Comparison of ENCODE assay signal across 1 cellular context in the genomic region with DNA sequence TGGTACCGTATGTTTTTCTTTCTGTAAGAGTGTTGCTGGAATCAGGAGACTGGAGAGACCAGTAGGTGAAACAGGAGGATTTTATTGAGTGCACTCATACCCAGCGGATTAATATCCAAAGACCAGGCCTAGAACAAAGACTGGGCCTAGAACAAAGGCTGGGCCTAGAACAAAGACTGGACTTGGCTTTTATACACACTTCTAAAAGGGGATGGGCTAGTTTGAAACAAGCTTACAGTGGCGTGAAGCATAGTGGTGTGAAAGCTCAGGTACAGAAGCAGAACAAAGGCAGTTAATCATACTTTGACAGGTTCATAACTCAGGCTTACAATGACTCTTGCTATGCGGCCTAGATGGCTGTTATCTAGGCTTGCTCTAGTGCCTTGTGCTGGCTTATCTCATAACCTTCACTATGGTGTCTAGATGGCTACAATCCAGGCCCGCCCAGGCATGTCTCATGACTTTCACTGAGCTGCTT.
TF ChIP-seq lines count a peak whose summit lies in the region.

No MANE protein-coding gene starts in this region.

TF ChIP-seq in K562, 482 proteins besides CTCF, POLR2A, EP300 and RAD21 (continued from another document and continues in another):
- TF ChIP-seq ZNF77 (CRISPR knock-in tag; IDR thresholded peaks at IDR 0.05), result peak; percentile 22; the same call in 1 of the 2 replicates
- TF ChIP-seq HNRNPK (IDR thresholded peaks at IDR 0.05; ENCODE audit: low read depth, low read length, poor library complexity, severe bottlenecking), result no peak
- no peak for TF ChIP-seq HNRNPL (IDR thresholded peaks at IDR 0.05; ENCODE audit: low read depth, low read length)
- no peak for TF ChIP-seq ETV6 (IDR thresholded peaks at IDR 0.05; ENCODE audit: borderline replicate concordance in 1 of 2, low read depth in 2 of 2, low read length in 1 of 2)
- TF ChIP-seq ETV6 (CRISPR knock-in tag; IDR thresholded peaks at IDR 0.05; ENCODE audit: borderline replicate concordance), result no peak
- TF ChIP-seq BRCA1 (IDR thresholded peaks at IDR 0.05), result no peak
- no peak for TF ChIP-seq BRCA1 (CRISPR knock-in tag; IDR thresholded peaks at IDR 0.05)
- TF ChIP-seq CHD4 (IDR thresholded peaks at IDR 0.05; ENCODE audit: insufficient read depth, insufficient replicate concordance, low read depth, low read length, poor library complexity, severe bottlenecking), result no peak
- no peak for TF ChIP-seq CAMTA2 (CRISPR knock-in tag; conservative IDR thresholded peaks at IDR 0.05)
- no peak for TF ChIP-seq ZNF551 (CRISPR knock-in tag; IDR thresholded peaks at IDR 0.05)
- TF ChIP-seq CLOCK (CRISPR knock-in tag; IDR thresholded peaks at IDR 0.05; ENCODE audit: borderline replicate concordance), result no peak
- TF ChIP-seq FOS (IDR thresholded peaks at IDR 0.05; ENCODE audit: extremely low read depth, insufficient read length), result no peak
- peak; percentile 63 for TF ChIP-seq ZNF707 (CRISPR knock-in tag; conservative IDR thresholded peaks at IDR 0.05)
- TF ChIP-seq PRPF4 (IDR thresholded peaks at IDR 0.05; ENCODE audit: insufficient read depth, low read depth, low read length, poor library complexity, severe bottlenecking), result no peak
- no peak for TF ChIP-seq KDM5B (IDR thresholded peaks at IDR 0.05; ENCODE audit: insufficient replicate concordance, low read depth, low read length)
- no peak for TF ChIP-seq PURB (CRISPR knock-in tag; IDR thresholded peaks at IDR 0.05; ENCODE audit: low read depth)
- no peak for TF ChIP-seq HNRNPUL1 (IDR thresholded peaks at IDR 0.05; ENCODE audit: low read length)
- TF ChIP-seq, protein P1, sequence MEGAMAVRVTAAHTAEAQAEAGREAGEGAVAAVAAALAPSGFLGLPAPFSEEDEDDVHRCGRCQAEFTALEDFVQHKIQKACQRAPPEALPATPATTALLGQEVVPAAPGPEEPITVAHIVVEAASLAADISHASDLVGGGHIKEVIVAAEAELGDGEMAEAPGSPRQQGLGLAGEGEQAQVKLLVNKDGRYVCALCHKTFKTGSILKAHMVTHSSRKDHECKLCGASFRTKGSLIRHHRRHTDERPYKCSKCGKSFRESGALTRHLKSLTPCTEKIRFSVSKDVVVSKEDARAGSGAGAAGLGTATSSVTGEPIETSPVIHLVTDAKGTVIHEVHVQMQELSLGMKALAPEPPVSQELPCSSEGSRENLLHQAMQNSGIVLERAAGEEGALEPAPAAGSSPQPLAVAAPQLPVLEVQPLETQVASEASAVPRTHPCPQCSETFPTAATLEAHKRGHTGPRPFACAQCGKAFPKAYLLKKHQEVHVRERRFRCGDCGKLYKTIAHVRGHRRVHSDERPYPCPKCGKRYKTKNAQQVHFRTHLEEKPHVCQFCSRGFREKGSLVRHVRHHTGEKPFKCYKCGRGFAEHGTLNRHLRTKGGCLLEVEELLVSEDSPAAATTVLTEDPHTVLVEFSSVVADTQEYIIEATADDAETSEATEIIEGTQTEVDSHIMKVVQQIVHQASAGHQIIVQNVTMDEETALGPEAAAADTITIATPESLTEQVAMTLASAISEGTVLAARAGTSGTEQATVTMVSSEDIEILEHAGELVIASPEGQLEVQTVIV (CRISPR knock-in tag; IDR thresholded peaks at IDR 0.05; ENCODE audit: borderline replicate concordance), result no peak
- no peak for TF ChIP-seq ZBTB12 (CRISPR knock-in tag; IDR thresholded peaks at IDR 0.05)
- no peak for TF ChIP-seq E2F3 (CRISPR knock-in tag; IDR thresholded peaks at IDR 0.05)
- TF ChIP-seq ZNF717 (CRISPR knock-in tag; IDR thresholded peaks at IDR 0.05), result no peak
- peak; percentile 54; the same call in 1 of the 2 replicates for TF ChIP-seq PTTG1 (tag; IDR thresholded peaks at IDR 0.05; ENCODE audit: low read depth)
- no peak for TF ChIP-seq DDX20 (tag; IDR thresholded peaks at IDR 0.05; ENCODE audit: low read depth)
- TF ChIP-seq ZEB2 (IDR thresholded peaks at IDR 0.05), result peak; percentile 96
- TF ChIP-seq, protein P2, sequence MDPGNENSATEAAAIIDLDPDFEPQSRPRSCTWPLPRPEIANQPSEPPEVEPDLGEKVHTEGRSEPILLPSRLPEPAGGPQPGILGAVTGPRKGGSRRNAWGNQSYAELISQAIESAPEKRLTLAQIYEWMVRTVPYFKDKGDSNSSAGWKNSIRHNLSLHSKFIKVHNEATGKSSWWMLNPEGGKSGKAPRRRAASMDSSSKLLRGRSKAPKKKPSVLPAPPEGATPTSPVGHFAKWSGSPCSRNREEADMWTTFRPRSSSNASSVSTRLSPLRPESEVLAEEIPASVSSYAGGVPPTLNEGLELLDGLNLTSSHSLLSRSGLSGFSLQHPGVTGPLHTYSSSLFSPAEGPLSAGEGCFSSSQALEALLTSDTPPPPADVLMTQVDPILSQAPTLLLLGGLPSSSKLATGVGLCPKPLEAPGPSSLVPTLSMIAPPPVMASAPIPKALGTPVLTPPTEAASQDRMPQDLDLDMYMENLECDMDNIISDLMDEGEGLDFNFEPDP (CRISPR knock-in tag; IDR thresholded peaks at IDR 0.05), result 0 out of 2 replicates have a peak, but pooled peaks have one; percentile 53
- peak; percentile 53; the same call in 1 of the 2 replicates for TF ChIP-seq POLR2AphosphoS5 (IDR thresholded peaks at IDR 0.05; ENCODE audit: control insufficient read depth, insufficient read depth, low read depth, low read length)
- TF ChIP-seq ZBTB17 (CRISPR knock-in tag; IDR thresholded peaks at IDR 0.05), result peak; percentile 63; the same call in 1 of the 2 replicates
- no peak for TF ChIP-seq ZBTB8A (IDR thresholded peaks at IDR 0.05; ENCODE audit: partially characterized antibody)
- TF ChIP-seq BCOR (IDR thresholded peaks at IDR 0.05), result peak; percentile 55
- no peak for TF ChIP-seq KDM4B (IDR thresholded peaks at IDR 0.05; ENCODE audit: borderline replicate concordance in 2 of 2, low read depth in 1 of 2)
- 0 out of 2 replicates have a peak, but pooled peaks have one; percentile 74 for TF ChIP-seq ZNF311 (CRISPR knock-in tag; IDR thresholded peaks at IDR 0.05)
- no peak for TF ChIP-seq SIX5 (IDR thresholded peaks at IDR 0.05; ENCODE audit: borderline replicate concordance in 1 of 2, insufficient read depth in 1 of 2, low read depth in 1 of 2, low read length in 2 of 2)
- TF ChIP-seq LCOR (CRISPR knock-in tag; IDR thresholded peaks at IDR 0.05), result 0 out of 2 replicates have a peak, but pooled peaks have one; percentile 38
- TF ChIP-seq CREM (IDR thresholded peaks at IDR 0.05; ENCODE audit: low read depth), result no peak
- TF ChIP-seq GABPA (tag; conservative IDR thresholded peaks at IDR 0.05; ENCODE audit: low read depth), result no peak
- TF ChIP-seq CBX1 (IDR thresholded peaks at IDR 0.05; ENCODE audit: low read depth), result peak; percentile 99
- peak; percentile 84; the same call in 1 of the 2 replicates for TF ChIP-seq TCF15 (CRISPR knock-in tag; IDR thresholded peaks at IDR 0.05)
- TF ChIP-seq ZNF134 (CRISPR knock-in tag; conservative IDR thresholded peaks at IDR 0.05), result no peak
- peak; percentile 58; the same call in 1 of the 2 replicates for TF ChIP-seq TGIF2 (CRISPR knock-in tag; IDR thresholded peaks at IDR 0.05)
- TF ChIP-seq ZNF143 (CRISPR knock-in tag; IDR thresholded peaks at IDR 0.05), result no peak
- TF ChIP-seq, protein P3, sequence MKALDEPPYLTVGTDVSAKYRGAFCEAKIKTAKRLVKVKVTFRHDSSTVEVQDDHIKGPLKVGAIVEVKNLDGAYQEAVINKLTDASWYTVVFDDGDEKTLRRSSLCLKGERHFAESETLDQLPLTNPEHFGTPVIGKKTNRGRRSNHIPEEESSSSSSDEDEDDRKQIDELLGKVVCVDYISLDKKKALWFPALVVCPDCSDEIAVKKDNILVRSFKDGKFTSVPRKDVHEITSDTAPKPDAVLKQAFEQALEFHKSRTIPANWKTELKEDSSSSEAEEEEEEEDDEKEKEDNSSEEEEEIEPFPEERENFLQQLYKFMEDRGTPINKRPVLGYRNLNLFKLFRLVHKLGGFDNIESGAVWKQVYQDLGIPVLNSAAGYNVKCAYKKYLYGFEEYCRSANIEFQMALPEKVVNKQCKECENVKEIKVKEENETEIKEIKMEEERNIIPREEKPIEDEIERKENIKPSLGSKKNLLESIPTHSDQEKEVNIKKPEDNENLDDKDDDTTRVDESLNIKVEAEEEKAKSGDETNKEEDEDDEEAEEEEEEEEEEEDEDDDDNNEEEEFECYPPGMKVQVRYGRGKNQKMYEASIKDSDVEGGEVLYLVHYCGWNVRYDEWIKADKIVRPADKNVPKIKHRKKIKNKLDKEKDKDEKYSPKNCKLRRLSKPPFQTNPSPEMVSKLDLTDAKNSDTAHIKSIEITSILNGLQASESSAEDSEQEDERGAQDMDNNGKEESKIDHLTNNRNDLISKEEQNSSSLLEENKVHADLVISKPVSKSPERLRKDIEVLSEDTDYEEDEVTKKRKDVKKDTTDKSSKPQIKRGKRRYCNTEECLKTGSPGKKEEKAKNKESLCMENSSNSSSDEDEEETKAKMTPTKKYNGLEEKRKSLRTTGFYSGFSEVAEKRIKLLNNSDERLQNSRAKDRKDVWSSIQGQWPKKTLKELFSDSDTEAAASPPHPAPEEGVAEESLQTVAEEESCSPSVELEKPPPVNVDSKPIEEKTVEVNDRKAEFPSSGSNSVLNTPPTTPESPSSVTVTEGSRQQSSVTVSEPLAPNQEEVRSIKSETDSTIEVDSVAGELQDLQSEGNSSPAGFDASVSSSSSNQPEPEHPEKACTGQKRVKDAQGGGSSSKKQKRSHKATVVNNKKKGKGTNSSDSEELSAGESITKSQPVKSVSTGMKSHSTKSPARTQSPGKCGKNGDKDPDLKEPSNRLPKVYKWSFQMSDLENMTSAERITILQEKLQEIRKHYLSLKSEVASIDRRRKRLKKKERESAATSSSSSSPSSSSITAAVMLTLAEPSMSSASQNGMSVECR (CRISPR knock-in tag; IDR thresholded peaks at IDR 0.05), result no peak
- peak; percentile 68; the same call in 1 of the 2 replicates for TF ChIP-seq GATAD2A (IDR thresholded peaks at IDR 0.05)
- peak; percentile 79; the same call in 1 of the 2 replicates for TF ChIP-seq DMBX1 (CRISPR knock-in tag; IDR thresholded peaks at IDR 0.05; ENCODE audit: borderline replicate concordance)
- TF ChIP-seq ZNF232 (CRISPR knock-in tag; IDR thresholded peaks at IDR 0.05), result no peak
- 0 out of 2 replicates have a peak, but pooled peaks have one; percentile 20 for TF ChIP-seq MYNN (IDR thresholded peaks at IDR 0.05)
- no peak for TF ChIP-seq MYNN (CRISPR knock-in tag; IDR thresholded peaks at IDR 0.05)
- no peak for TF ChIP-seq NFE2 (IDR thresholded peaks at IDR 0.05; ENCODE audit: low read depth)
- TF ChIP-seq NFIX (CRISPR knock-in tag; IDR thresholded peaks at IDR 0.05; ENCODE audit: low read depth), result no peak
- no peak for TF ChIP-seq ATF6 (CRISPR knock-in tag; IDR thresholded peaks at IDR 0.05)
